ENCODE assay signal across 16 cellular contexts in the genomic region with DNA sequence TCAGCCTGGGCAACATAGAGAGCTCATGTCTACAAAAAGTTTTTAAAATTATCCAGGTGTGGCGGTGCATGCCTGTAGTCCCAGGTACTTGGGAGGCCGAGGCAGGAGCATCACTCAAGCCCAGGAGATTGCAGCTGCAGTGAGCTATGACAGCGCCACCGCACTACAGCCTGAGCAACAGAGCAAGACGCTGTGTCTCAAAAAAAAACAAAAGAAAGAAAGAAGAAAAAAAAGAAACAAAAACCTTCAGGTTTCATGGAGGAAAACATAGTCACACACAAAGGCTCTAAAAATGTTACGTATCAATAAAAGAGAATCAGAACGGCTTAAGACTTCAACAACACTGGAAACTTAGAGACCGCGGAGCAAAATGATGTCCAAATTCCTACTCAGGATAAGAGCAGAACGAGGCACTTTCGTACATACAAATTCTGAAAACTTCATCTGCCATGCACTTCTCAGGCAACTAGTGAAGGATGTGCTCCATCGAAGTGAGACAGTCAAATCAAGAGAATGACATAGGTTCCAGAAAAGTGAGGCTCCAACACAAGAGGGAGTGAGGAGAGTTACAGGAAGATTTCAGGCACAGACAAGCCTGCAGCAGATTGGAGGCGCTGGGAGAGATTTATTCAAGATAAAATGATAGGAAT. TPM values are rescaled to one million over a fixed set of nuclear protein-coding genes. Genes with fewer than 3 reads are reported as not detected.
A peak's percentile ranks its signal among the peaks of the same experiment; 100 is the strongest.
DNase-seq lines count a peak whose midpoint lies in the region; ATAC-seq, FAIRE-seq and TF ChIP-seq lines count a peak whose summit lies in the region.
"Had no signal": no experiment of that assay in that cellular context is flagged by ENCODE, and none has a peak within 500 bp of the region (broad histone marks: within the 10 kb centered on the region; RNA-seq: fewer than 3 reads in every experiment).

No MANE protein-coding gene starts in this region.

- H3K4me1 ChIP-seq in naive thymus-derived CD4-positive, alpha-beta T cell (ENCODE audit: control insufficient read depth in 2 of 2, insufficient read depth in 2 of 2, low read length in 2 of 2): peaks cover 29% of the 10 kb centered on the region in 2 donors

- H3K36me3 Mint-ChIP-seq in CD4-positive, alpha-beta T cell (ENCODE audit: low read depth): peaks cover 13% of the 10 kb centered on the region
- H3K36me3 Mint-ChIP-seq in activated naive CD4-positive, alpha-beta T cell treated with anti-CD3 and anti-CD28 coated beads, Interleukin-2, amount 50 U/mL, for 72 hours: peaks cover 6 to 12% of the 10 kb centered on the region in 2 donors
- H3K36me3 Mint-ChIP-seq in naive thymus-derived CD4-positive, alpha-beta T cell: peaks cover 0 to 4% (median 0%) of the 10 kb centered on the region in 5 donors

- H3K9me3 Mint-ChIP-seq in CD4-positive, alpha-beta T cell: no peaks in the 10 kb centered on the region
- H3K9me3 Mint-ChIP-seq in activated naive CD4-positive, alpha-beta T cell treated with anti-CD3 and anti-CD28 coated beads, Interleukin-2, amount 50 U/mL, for 72 hours: no peaks in the 10 kb centered on the region
- H3K9me3 Mint-ChIP-seq in naive thymus-derived CD4-positive, alpha-beta T cell: peaks cover 0 to 3% (median 0%) of the 10 kb centered on the region in 11 donors

- no peak for TF ChIP-seq POLR2A in GM12892 (IDR thresholded peaks at IDR 0.05; ENCODE audit: low read depth, low read length)

- no peaks in the 10 kb centered on the region for H3K27me3 ChIP-seq in CD4-positive, alpha-beta T cell (ENCODE audit: control insufficient read depth, insufficient read depth, low read length)
- no peaks in the 10 kb centered on the region for H3K27me3 ChIP-seq in naive thymus-derived CD4-positive, alpha-beta T cell (ENCODE audit: control insufficient read depth in 2 of 2, insufficient read depth in 2 of 2, low read length in 2 of 2)

- DNase-seq in CD4-positive, alpha-beta T cell: no peak
- DNase-seq in GM12892 (ENCODE audit: insufficient read length): no peak
- DNase-seq in activated naive CD4-positive, alpha-beta T cell treated with anti-CD3 and anti-CD28 coated beads, Interleukin-2, amount 50 U/mL, for 72 hours (ENCODE audit: low spot score in 2 of 2): no peak
- DNase-seq in naive thymus-derived CD4-positive, alpha-beta T cell: no peak
- DNase-seq in putamen (ENCODE audit: low spot score): no peak
- no peak for DNase-seq in D341Med (ENCODE audit: low spot score)
- DNase-seq: activated effector memory CD4-positive, alpha-beta T cell treated with Interleukin-2 at 50 U/mL for 16 hours; COR-L47; NCI-H510A treated with DMSO at 0.1 percent for 48 hours; retina; SHP77; stimulated activated CD4-positive, alpha-beta T cell treated with anti-CD3 and anti-CD28 coated beads, Interleukin-4, amount 100 ng/mL, for 4 hours had no signal

- TF ChIP-seq CTCF in CD4-positive, alpha-beta T cell (IDR thresholded peaks at IDR 0.05): no peak

- intact Hi-C loops in CD4-positive, alpha-beta T cell (cut with DNase I, micrococcal nuclease): loop anchor here (5.0 to 10.0 kb wide), 5 partner anchors 39 to 746 kb away; partner anchors contain the start of genes DUSP28 (in 1 of the 2), ING5 (in 1 of the 2), MTERF4 (in 1 of the 2) and RNPEPL1 (in 1 of the 2)
- intact Hi-C loops in naive thymus-derived CD4-positive, alpha-beta T cell (cut with micrococcal nuclease): no loop called here

- H3K27me3 Mint-ChIP-seq in CD4-positive, alpha-beta T cell: no peaks in the 10 kb centered on the region
- H3K27me3 Mint-ChIP-seq in naive thymus-derived CD4-positive, alpha-beta T cell: no peaks in the 10 kb centered on the region

- H3K4me3 ChIP-seq in naive thymus-derived CD4-positive, alpha-beta T cell (ENCODE audit: low read length): no peak overlapping the region
- H3K4me3 ChIP-seq: coronary artery had no signal

- POLR2A ChIA-PET in CD4-positive, alpha-beta T cell (lab: Charles Lee): no interaction called here
- POLR2A ChIA-PET in naive thymus-derived CD4-positive, alpha-beta T cell (lab: Charles Lee): interaction anchor here (0.9 to 1.2 kb wide), 2 partner anchors 9 to 13 kb away, joined by 3 to 4 read pairs; no protein-coding TSS in a partner anchor

- H3K9me3 ChIP-seq in CD4-positive, alpha-beta T cell (ENCODE audit: control insufficient read depth, low read length): no peaks in the 10 kb centered on the region
- no peaks in the 10 kb centered on the region for H3K9me3 ChIP-seq in naive thymus-derived CD4-positive, alpha-beta T cell (ENCODE audit: control insufficient read depth in 2 of 3, low read length in 3 of 3)

- FAIRE-seq in GM12892 (lab: Jason Lieb, UNC): peak; percentile 85

- H3K27ac Mint-ChIP-seq in CD4-positive, alpha-beta T cell: peak overlapping the region; percentile 87
- peak overlapping the region; percentile 12 to 17 for H3K27ac Mint-ChIP-seq in activated naive CD4-positive, alpha-beta T cell treated with anti-CD3 and anti-CD28 coated beads, Interleukin-2, amount 50 U/mL, for 72 hours
- H3K27ac Mint-ChIP-seq in naive thymus-derived CD4-positive, alpha-beta T cell: peak overlapping the region in 8 of 9 donors; percentile 64 to 97 (median 88)

- no peak for ATAC-seq in CD4-positive, alpha-beta T cell (ENCODE audit: poor library complexity)
- ATAC-seq in activated naive CD4-positive, alpha-beta T cell treated with anti-CD3 and anti-CD28 coated beads, Interleukin-2, amount 50 U/mL, for 72 hours: no peak
- ATAC-seq in naive thymus-derived CD4-positive, alpha-beta T cell: no peak
- ATAC-seq in HG02571 (IDR thresholded peaks at IDR 0.05; ENCODE audit: unreplicated experiment): no peak
- ATAC-seq in GM18861 (IDR thresholded peaks at IDR 0.05; ENCODE audit: unreplicated experiment): no peak

- CTCF ChIA-PET in CD4-positive, alpha-beta T cell (lab: Charles Lee): no interaction called here
- CTCF ChIA-PET in naive thymus-derived CD4-positive, alpha-beta T cell (lab: Charles Lee): interaction anchor here (1.2 kb wide), 1 partner anchor 49 kb away, joined by 4 read pairs; no protein-coding TSS in a partner anchor

- H3K27ac ChIP-seq in CD4-positive, alpha-beta T cell (ENCODE audit: low read depth, low read length): peak overlapping the region; percentile 25
- peak overlapping the region; percentile 42 for H3K27ac ChIP-seq in naive thymus-derived CD4-positive, alpha-beta T cell (ENCODE audit: low read depth, low read length)
- H3K27ac ChIP-seq: coronary artery, VCaP had no signal

- H3K4me3 Mint-ChIP-seq in CD4-positive, alpha-beta T cell: no peak overlapping the region
- peak overlapping the region in 4 of 10 donors; percentile 1 to 81 (median 15) for H3K4me3 Mint-ChIP-seq in naive thymus-derived CD4-positive, alpha-beta T cell

- H3K4me1 Mint-ChIP-seq in CD4-positive, alpha-beta T cell (ENCODE audit: low read depth): peaks cover 85% of the 10 kb centered on the region
- peaks cover 50 to 78% (median 67%) of the 10 kb centered on the region in 7 donors for H3K4me1 Mint-ChIP-seq in naive thymus-derived CD4-positive, alpha-beta T cell

- H3K36me3 ChIP-seq in naive thymus-derived CD4-positive, alpha-beta T cell (ENCODE audit: control insufficient read depth in 2 of 3, insufficient read depth in 3 of 3, low read length in 3 of 3): peaks cover 0 to 5% (median 0%) of the 10 kb centered on the region in 3 experiments

RNA-seq across cellular contexts. Expression of gene HDLBP, which starts 4.4 kb away (rescaled TPM):
- total RNA-seq in CD4-positive, alpha-beta T cell: 10 to 100 TPM; 82.0 to 97.9 TPM
- polyA plus RNA-seq in GM12892 (2012; ENCODE audit: missing spikeins): 138 TPM
- 100 to 1,000 TPM; 276 to 297 TPM for total RNA-seq in activated naive CD4-positive, alpha-beta T cell treated with anti-CD3 and anti-CD28 coated beads, Interleukin-2, amount 50 U/mL, for 72 hours
- 100 to 1,000 TPM; 127 to 231 (median 169) TPM for total RNA-seq in naive thymus-derived CD4-positive, alpha-beta T cell
- polyA plus RNA-seq in naive thymus-derived CD4-positive, alpha-beta T cell: 10 to 100 TPM; 42.8 to 71.8 TPM

RNA-seq across cellular contexts. Expression of gene SEPTIN2, which starts 4.7 kb away (rescaled TPM):
- total RNA-seq in CD4-positive, alpha-beta T cell: 100 to 1,000 TPM; 189 to 196 TPM
- 241 TPM for polyA plus RNA-seq in GM12892 (2012; ENCODE audit: missing spikeins)
- total RNA-seq in activated naive CD4-positive, alpha-beta T cell treated with anti-CD3 and anti-CD28 coated beads, Interleukin-2, amount 50 U/mL, for 72 hours: 100 to 1,000 TPM; 148 to 210 TPM
- 100 to 1,000 TPM; 189 to 340 (median 209) TPM for total RNA-seq in naive thymus-derived CD4-positive, alpha-beta T cell
- polyA plus RNA-seq in naive thymus-derived CD4-positive, alpha-beta T cell: 100 to 1,000 TPM; 129 to 134 TPM

RNA-seq across cellular contexts. Expression of gene FARP2, which starts 45.0 kb away (rescaled TPM):
- total RNA-seq in CD4-positive, alpha-beta T cell: 10 to 100 TPM; 17.2 to 18.3 TPM
- 26.3 TPM for polyA plus RNA-seq in GM12892 (2012; ENCODE audit: missing spikeins)
- 10 to 100 TPM; 24.0 to 32.8 TPM for total RNA-seq in activated naive CD4-positive, alpha-beta T cell treated with anti-CD3 and anti-CD28 coated beads, Interleukin-2, amount 50 U/mL, for 72 hours
- 10 to 100 TPM; 12.4 to 31.0 (median 22.1) TPM for total RNA-seq in naive thymus-derived CD4-positive, alpha-beta T cell
- polyA plus RNA-seq in naive thymus-derived CD4-positive, alpha-beta T cell: 1 to 10 TPM; 6.2 to 7.2 TPM

Comparison
In these comparisons a context has a peak if more than half of its experiments do, and no peak if none do; other contexts are left out.
1. H3K27ac Mint-ChIP-seq: peak in every context shown above with its lines; median percentile 88 in naive thymus-derived CD4-positive, alpha-beta T cell; 87 in CD4-positive, alpha-beta T cell; 14 in activated naive CD4-positive, alpha-beta T cell treated with anti-CD3 and anti-CD28 coated beads, Interleukin-2, amount 50 U/mL, for 72 hours.
2. intact Hi-C loops: an anchor here in CD4-positive, alpha-beta T cell (5.0 to 10.0 kb wide); none called in naive thymus-derived CD4-positive, alpha-beta T cell.